9 cellular contexts compared by ENCODE assay signal in genomic region chr1:47537268-47537667, GRCh38.
"Had no signal": no experiment of that assay in that cellular context is flagged by ENCODE, and none has a peak within 500 bp of the region (broad histone marks: within the 10 kb centered on the region; RNA-seq: fewer than 3 reads in every experiment).

No MANE protein-coding gene starts in this region.

- H3K4me3 Mint-ChIP-seq: H9, HFFc6 had no signal

- DNase-seq: GM23248, GOT3, H9, HCEC 1CT, HFFc6, IMR-90, KG1 had no signal

- FAIRE-seq: H54, K562 had no signal

- H3K9ac ChIP-seq: GM23248 had no signal

- H3K27ac ChIP-seq: GM23248 had no signal

- H3K4me3 ChIP-seq: GM23248, K562 had no signal

- H3K27ac Mint-ChIP-seq: H9, HFFc6 had no signal
